17 cellular contexts compared by ENCODE assay signal in genomic region chr14:81452341-81452740, GRCh38. TPM values are rescaled to one million over a fixed set of nuclear protein-coding genes. Genes with fewer than 3 reads are reported as not detected.
DNase-seq lines count a peak whose midpoint lies in the region; ATAC-seq and TF ChIP-seq lines count a peak whose summit lies in the region.
"Had no signal": no experiment of that assay in that cellular context is flagged by ENCODE, and none has a peak within 500 bp of the region (broad histone marks: within the 10 kb centered on the region; RNA-seq: fewer than 3 reads in every experiment).

No MANE protein-coding gene starts in this region.

- no peaks in the 10 kb centered on the region for H3K4me1 ChIP-seq in MM.1S (ENCODE audit: low read length)
- peaks cover 34 to 39% (median 37%) of the 10 kb centered on the region in 3 donors for H3K4me1 ChIP-seq in skeletal muscle tissue (ENCODE audit: control insufficient read depth in 3 of 3, insufficient read depth in 3 of 3, low read length in 3 of 3)

- TF ChIP-seq CTCF in MM.1S (IDR thresholded peaks at IDR 0.05; ENCODE audit: low read length) (no peak), glutamatergic neuron (IDR thresholded peaks at IDR 0.05; ENCODE audit: partially characterized antibody, unreplicated experiment) (no peak)

- H3K9me2 ChIP-seq in MM.1S (replicated peaks; ENCODE audit: insufficient read depth, low read length), result no peaks in the 10 kb centered on the region

- H4K20me1 ChIP-seq in MM.1S (ENCODE audit: insufficient read depth, low read length), result no peaks in the 10 kb centered on the region

- H3K27me3 Mint-ChIP-seq in glutamatergic neuron (ENCODE audit: unreplicated experiment), result peaks cover 8% of the 10 kb centered on the region

- H3K79me2 ChIP-seq in MM.1S (ENCODE audit: low read length), result no peaks in the 10 kb centered on the region

- H3K9ac ChIP-seq in MM.1S (ENCODE audit: low read length), result no peak overlapping the region
- H3K9ac ChIP-seq in skeletal muscle tissue (ENCODE audit: low read depth in 1 of 3, low read length in 3 of 3), result peak overlapping the region in 1 of 3 donors; percentile 25

- peaks cover 16% of the 10 kb centered on the region for H3K9me3 Mint-ChIP-seq in glutamatergic neuron (ENCODE audit: unreplicated experiment)

- no peaks in the 10 kb centered on the region for H3K27me3 ChIP-seq in MM.1S (replicated peaks; ENCODE audit: insufficient read depth, low read length)
- no peaks in the 10 kb centered on the region for H3K27me3 ChIP-seq in skeletal muscle tissue (ENCODE audit: control insufficient read depth in 3 of 3, insufficient read depth in 3 of 3, low read length in 3 of 3)

- peak; percentile 45 for DNase-seq in NCI-H2171 treated with DMSO at 0.1 percent for 48 hours (lab: John Stamatoyannopoulos, UW)
- no peak for DNase-seq in NCI-H2171 (lab: John Stamatoyannopoulos, UW)
- DNase-seq in MM.1S, result no peak
- DNase-seq in glutamatergic neuron, result no peak
- no peak for DNase-seq in OCI-M2 (lab: John Stamatoyannopoulos, UW; ENCODE audit: unreplicated experiment)
- DNase-seq in central memory CD4-positive, alpha-beta T cell, result no peak
- DNase-seq: DMS153, HCEC 1CT, KG1, NCI-H1105, NCI-H446 treated with DMSO at 0.1 percent for 48 hours, NCI-H774, Right ventricle myocardium superior had no signal

- H3K4me1 Mint-ChIP-seq in glutamatergic neuron (ENCODE audit: low read depth, unreplicated experiment), result peaks cover 51% of the 10 kb centered on the region

- H2AFZ ChIP-seq in MM.1S (ENCODE audit: low read length), result 0 out of 2 replicates have a peak overlapping the region, but pooled peaks have one; percentile 40

- peak overlapping the region; percentile 56 for H3K4me3 Mint-ChIP-seq in glutamatergic neuron (ENCODE audit: unreplicated experiment)

- H3K4me2 ChIP-seq in MM.1S (ENCODE audit: low read depth, low read length), result no peak overlapping the region

- no peak for ATAC-seq in HG03520 (IDR thresholded peaks at IDR 0.05; ENCODE audit: unreplicated experiment)

- H3K27ac ChIP-seq in MM.1S (ENCODE audit: low read length) (no peak overlapping the region), skeletal muscle tissue (ENCODE audit: low read depth, low read length) (peak overlapping the region; percentile 54)
- H3K27ac ChIP-seq: C4-2B, SK-N-MC had no signal

- H3F3A ChIP-seq in MM.1S (ENCODE audit: insufficient read depth, low read length), result no peaks in the 10 kb centered on the region

- H3K9me3 ChIP-seq in MM.1S (replicated peaks; ENCODE audit: insufficient read depth, low read length) (no peaks in the 10 kb centered on the region), skeletal muscle tissue (ENCODE audit: control insufficient read depth in 3 of 3, low read length in 3 of 3) (no peaks in the 10 kb centered on the region)

- H3K4me3 ChIP-seq in MM.1S (ENCODE audit: low read length) (no peak overlapping the region), skeletal muscle tissue (ENCODE audit: low read length in 3 of 3) (peak overlapping the region in 1 of 3 donors; percentile 29)
- H3K4me3 ChIP-seq: SK-N-MC had no signal

- H3K36me3 Mint-ChIP-seq in glutamatergic neuron (ENCODE audit: unreplicated experiment), result no peaks in the 10 kb centered on the region

- H3K27ac Mint-ChIP-seq in glutamatergic neuron (ENCODE audit: unreplicated experiment), result peak overlapping the region; percentile 75

- no peaks in the 10 kb centered on the region for H3K36me3 ChIP-seq in MM.1S (replicated peaks; ENCODE audit: insufficient read depth, low read length)
- H3K36me3 ChIP-seq in skeletal muscle tissue (ENCODE audit: control insufficient read depth in 3 of 3, insufficient read depth in 3 of 3, low read length in 3 of 3), result no peaks in the 10 kb centered on the region

RNA-seq across cellular contexts. Expression of gene STON2, which starts 52.2 kb away (rescaled TPM):
- 278 TPM for total RNA-seq in glutamatergic neuron (ENCODE audit: unreplicated experiment)
- 30.8 TPM for total RNA-seq in skeletal muscle tissue
